20 cellular contexts compared by ENCODE assay signal in the genomic region with DNA sequence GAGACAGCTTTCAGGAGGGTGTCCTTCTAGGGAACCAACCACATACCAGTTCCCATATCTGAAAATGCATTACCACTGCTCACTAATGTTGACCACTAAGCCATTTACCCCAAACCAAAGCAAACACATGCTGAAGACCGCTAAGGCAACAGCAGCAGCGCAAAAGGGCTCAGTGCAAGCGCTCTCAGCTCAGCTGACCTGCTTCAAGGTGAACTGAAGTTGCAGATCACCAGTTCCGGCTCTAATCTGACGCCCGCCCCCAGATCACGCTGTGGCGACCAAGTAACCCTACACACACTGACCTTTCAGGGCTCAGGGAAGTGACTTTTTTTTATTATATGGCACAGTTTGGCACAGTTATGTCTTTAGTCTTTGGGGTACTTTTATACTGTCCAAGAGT. TPM values are rescaled to one million over a fixed set of nuclear protein-coding genes. Genes with fewer than 3 reads are reported as not detected.
DNase-seq lines count a peak whose midpoint lies in the region; ATAC-seq and TF ChIP-seq lines count a peak whose summit lies in the region.
"Had no signal": no experiment of that assay in that cellular context is flagged by ENCODE, and none has a peak within 500 bp of the region (broad histone marks: within the 10 kb centered on the region; RNA-seq: fewer than 3 reads in every experiment).

No MANE protein-coding gene starts in this region.

- no peak overlapping the region for H2BK120ac ChIP-seq in mesendoderm (ENCODE audit: low read depth, low read length)

- BruUV-seq in mammary epithelial cell (replicated peaks; lab: Mats Ljungman, UMichigan), result no TSS peak

- no peak overlapping the region for H3K4me3 Mint-ChIP-seq in activated T-cell treated with anti-CD3 and anti-CD28 coated beads, Interleukin-2, amount 50 U/mL, for 24 hours
- H3K4me3 Mint-ChIP-seq in activated T-cell treated with anti-CD3 and anti-CD28 coated beads, Interleukin-2, amount 50 U/mL, for 4 hours, result no peak overlapping the region

- H3K79me2 ChIP-seq in mesendoderm (ENCODE audit: control insufficient read depth, insufficient read depth, low read length) (peaks cover 58% of the 10 kb centered on the region), mammary epithelial cell (ENCODE audit: insufficient read depth, low read length) (peaks cover 84% of the 10 kb centered on the region)

- H4K5ac ChIP-seq in mesendoderm (ENCODE audit: low read length), result no peak overlapping the region

- H3K4me1 ChIP-seq in body of pancreas, result peaks cover 47% of the 10 kb centered on the region
- H3K4me1 ChIP-seq in mesendoderm (ENCODE audit: control insufficient read depth, low read depth, low read length), result peaks cover 7% of the 10 kb centered on the region
- H3K4me1 ChIP-seq in testis, result peaks cover 7% of the 10 kb centered on the region
- peaks cover 6% of the 10 kb centered on the region for H3K4me1 ChIP-seq in mammary epithelial cell (ENCODE audit: insufficient read depth, low read length)

- peak overlapping the region; percentile 25 for H3K56ac ChIP-seq in mesendoderm (ENCODE audit: low read length)

- intact Hi-C loops in body of pancreas (cut with DNase I), result no loop called here
- intact Hi-C loops in testis (cut with DNase I; ENCODE audit: low total_unique reads), result no loop called here
- intact Hi-C loops in mammary epithelial cell (cut with micrococcal nuclease), result no loop called here

- H2AFZ ChIP-seq in mammary epithelial cell (ENCODE audit: low read depth, low read length), result no peak overlapping the region

- H3K27ac ChIP-seq in body of pancreas (peak overlapping the region in 1 of 4 donors; percentile 32), mesendoderm (ENCODE audit: low read depth, low read length) (no peak overlapping the region), testis (no peak overlapping the region), mammary epithelial cell (ENCODE audit: insufficient read depth, low read depth, low read length) (no peak overlapping the region)
- H3K27ac ChIP-seq: A549, vagina, VCaP had no signal

- H2BK5ac ChIP-seq in mesendoderm (ENCODE audit: low read length), result no peak overlapping the region

- peak overlapping the region; percentile 45 for H3K27ac Mint-ChIP-seq in activated T-cell treated with anti-CD3 and anti-CD28 coated beads, Interleukin-2, amount 50 U/mL, for 24 hours

- DNase-seq in activated T-cell treated with anti-CD3 and anti-CD28 coated beads, Interleukin-2, amount 50 U/mL, for 24 hours, result no peak
- no peak for DNase-seq in activated T-cell treated with anti-CD3 and anti-CD28 coated beads, Interleukin-2, amount 50 U/mL, for 4 hours
- DNase-seq in body of pancreas, result peak; percentile 19 to 60 (median 42)
- no peak for DNase-seq in mesendoderm
- peak; percentile 46 for DNase-seq in testis
- no peak for DNase-seq in GM03348 (ENCODE audit: low spot score)
- no peak for DNase-seq in cortex of kidney (lab: John Stamatoyannopoulos, UW)
- no peak for DNase-seq in mammary epithelial cell
- DNase-seq: activated naive CD8-positive, alpha-beta T cell treated with anti-CD3 and anti-CD28 coated beads, Interleukin-2, amount 10 ng/mL, durations not matched to agents 7 days and 5 days; head of caudate nucleus; stimulated activated CD4-positive, alpha-beta T cell treated with anti-CD3 and anti-CD28 coated beads, Interleukin-2, amount 100 ng/mL, for 48 hours had no signal

- TF ChIP-seq POLR2A in body of pancreas (IDR thresholded peaks at IDR 0.05) (no peak), testis (IDR thresholded peaks at IDR 0.05) (no peak)

- H2AK5ac ChIP-seq in mesendoderm (ENCODE audit: low read length), result no peak overlapping the region

- H3K79me1 ChIP-seq in mesendoderm (ENCODE audit: low read length), result peaks cover 2% of the 10 kb centered on the region

- H3K4me3 ChIP-seq in body of pancreas (no peak overlapping the region), mesendoderm (ENCODE audit: low read length) (no peak overlapping the region), testis (no peak overlapping the region), mammary epithelial cell (replicated peaks in 1 of 3; ENCODE audit: insufficient read depth in 1 of 3, low read depth in 2 of 3, low read length in 3 of 3) (no peak overlapping the region)
- H3K4me3 ChIP-seq: A549, vagina had no signal

- H2BK15ac ChIP-seq in mesendoderm (replicated peaks; ENCODE audit: low read depth), result no peak overlapping the region

- dilution Hi-C loops in mammary epithelial cell (cut with HindIII; ENCODE audit: low sequenced_read_pairs), result no loop called here

- no peaks in the 10 kb centered on the region for H4K20me1 ChIP-seq in mammary epithelial cell (ENCODE audit: insufficient read depth, low read length)

- H4K8ac ChIP-seq in mesendoderm (ENCODE audit: low read depth, low read length), result no peak overlapping the region

- H3K27me3 ChIP-seq in body of pancreas (no peaks in the 10 kb centered on the region), mesendoderm (ENCODE audit: insufficient read depth, low read length, poor library complexity) (no peaks in the 10 kb centered on the region), testis (no peaks in the 10 kb centered on the region), mammary epithelial cell (ENCODE audit: insufficient read depth, low read length) (no peaks in the 10 kb centered on the region)
- H3K27me3 ChIP-seq: vagina had no signal

- H3K9me3 ChIP-seq in body of pancreas, result no peaks in the 10 kb centered on the region
- H3K9me3 ChIP-seq in testis, result no peaks in the 10 kb centered on the region
- no peaks in the 10 kb centered on the region for H3K9me3 ChIP-seq in mammary epithelial cell (replicated peaks; ENCODE audit: insufficient read depth, low read length)
- H3K9me3 ChIP-seq: A549, vagina had no signal

- peaks cover 43% of the 10 kb centered on the region for H3K36me3 Mint-ChIP-seq in activated T-cell treated with anti-CD3 and anti-CD28 coated beads, Interleukin-2, amount 50 U/mL, for 24 hours (ENCODE audit: low read depth)
- H3K36me3 Mint-ChIP-seq in activated T-cell treated with anti-CD3 and anti-CD28 coated beads, Interleukin-2, amount 50 U/mL, for 4 hours (ENCODE audit: insufficient read depth), result peaks cover 18% of the 10 kb centered on the region

- peaks cover 41% of the 10 kb centered on the region for H3K27me3 Mint-ChIP-seq in activated T-cell treated with anti-CD3 and anti-CD28 coated beads, Interleukin-2, amount 50 U/mL, for 24 hours
- H3K27me3 Mint-ChIP-seq in activated T-cell treated with anti-CD3 and anti-CD28 coated beads, Interleukin-2, amount 50 U/mL, for 4 hours (ENCODE audit: low read depth), result no peaks in the 10 kb centered on the region
- H3K27me3 Mint-ChIP-seq: activated naive CD8-positive, alpha-beta T cell treated with anti-CD3 and anti-CD28 coated beads, Interleukin-2, amount 10 ng/mL, durations not matched to agents 7 days and 5 days had no signal

- peaks cover 65% of the 10 kb centered on the region for H3K4me1 Mint-ChIP-seq in activated T-cell treated with anti-CD3 and anti-CD28 coated beads, Interleukin-2, amount 50 U/mL, for 24 hours (ENCODE audit: low read depth)
- peaks cover 65% of the 10 kb centered on the region for H3K4me1 Mint-ChIP-seq in activated T-cell treated with anti-CD3 and anti-CD28 coated beads, Interleukin-2, amount 50 U/mL, for 4 hours (ENCODE audit: low read depth)

- H3K9ac ChIP-seq in mesendoderm (ENCODE audit: low read length) (no peak overlapping the region), mammary epithelial cell (ENCODE audit: insufficient read depth, low read length) (no peak overlapping the region)

- H3K9me3 Mint-ChIP-seq in activated T-cell treated with anti-CD3 and anti-CD28 coated beads, Interleukin-2, amount 50 U/mL, for 24 hours, result no peaks in the 10 kb centered on the region
- no peaks in the 10 kb centered on the region for H3K9me3 Mint-ChIP-seq in activated T-cell treated with anti-CD3 and anti-CD28 coated beads, Interleukin-2, amount 50 U/mL, for 4 hours
- H3K9me3 Mint-ChIP-seq: activated naive CD8-positive, alpha-beta T cell treated with anti-CD3 and anti-CD28 coated beads, Interleukin-2, amount 10 ng/mL, durations not matched to agents 7 days and 5 days had no signal

- CTCF ChIA-PET in mammary epithelial cell (lab: Charles Lee; ENCODE audit: low non-redundant PET), result no interaction called here

- H3K36me3 ChIP-seq in body of pancreas (replicated peaks in 1 of 2; ENCODE audit: insufficient read depth in 1 of 2, low read depth in 2 of 2) (no peaks in the 10 kb centered on the region), mesendoderm (ENCODE audit: control insufficient read depth, insufficient read depth, low read length) (no peaks in the 10 kb centered on the region), testis (ENCODE audit: low read depth, missing control alignments) (no peaks in the 10 kb centered on the region), mammary epithelial cell (ENCODE audit: insufficient read depth, low read length) (no peaks in the 10 kb centered on the region)
- H3K36me3 ChIP-seq: vagina had no signal

- H3K23ac ChIP-seq in mesendoderm (ENCODE audit: low read length), result no peak overlapping the region

- TF ChIP-seq CTCF in body of pancreas (IDR thresholded peaks at IDR 0.05) (no peak), testis (IDR thresholded peaks at IDR 0.05) (no peak), mammary epithelial cell (conservative IDR thresholded peaks at IDR 0.05 in 1 of 2, IDR thresholded peaks at IDR 0.05 in 1 of 2; ENCODE audit: extremely low read depth in 1 of 2, insufficient read depth in 1 of 2, low read depth in 1 of 2, low read length in 2 of 2) (no peak)

- H3K4ac ChIP-seq in mesendoderm (ENCODE audit: low read depth, low read length), result no peak overlapping the region

- no peak overlapping the region for H3K18ac ChIP-seq in mesendoderm (ENCODE audit: low read length)

- H3K4me2 ChIP-seq in mesendoderm (ENCODE audit: low read length) (no peak overlapping the region), mammary epithelial cell (ENCODE audit: insufficient read depth, low read depth, low read length) (no peak overlapping the region)
- H3K4me2 ChIP-seq: A549 had no signal

- 0 to 9% methylated on average over 1 to 8 of the region's 8 CpGs for WGBS in body of pancreas, 2 donors
- WGBS in mesendoderm (ENCODE audit: extremely low coverage, insufficient coverage, low lambda C conversion rate), result no CpG with 5 or more reads among the region's 8 CpGs
- 54 to 67% methylated on average over 8 of the region's 8 CpGs for WGBS in testis, 2 donors
- WGBS in mammary epithelial cell (ENCODE audit: low coverage, missing lambda C conversion rate), result 87% methylated on average over 8 of the region's 8 CpGs

- in situ Hi-C loops in mammary epithelial cell (cut with MboI; ENCODE audit: low sequenced_read_pairs in 2 of 2), result no loop called here

- no peak for ATAC-seq in activated T-cell treated with anti-CD3 and anti-CD28 coated beads, Interleukin-2, amount 50 U/mL, for 4 hours
- ATAC-seq in body of pancreas, result no peak
- ATAC-seq: A549, sciatic nerve had no signal

RNA-seq across cellular contexts. Expression of gene MECP2, which starts 5.8 kb away (rescaled TPM):
- 10 to 100 TPM; 42.6 to 46.7 (median 45.7) TPM for total RNA-seq in activated T-cell treated with anti-CD3 and anti-CD28 coated beads, Interleukin-2, amount 50 U/mL, for 4 hours
- total RNA-seq in body of pancreas, result 10 to 100 TPM; 27.8 to 36.3 TPM
- 23.5 TPM for polyA plus RNA-seq in mesendoderm (2013, experiment 1 of 2)
- polyA plus RNA-seq in mesendoderm (2013, experiment 2 of 2), result 24.6 TPM
- total RNA-seq in testis, result 10 to 100 TPM; 85.4 to 86.4 TPM
- 25.0 TPM for polyA plus RNA-seq in testis (ENCODE audit: insufficient read depth, low read depth, low replicate concordance)
- 10 to 100 TPM; 17.5 to 35.6 TPM for total RNA-seq in mammary epithelial cell
- polyA plus RNA-seq in mammary epithelial cell, result 12.1 TPM
- 50.5 TPM for polyA minus RNA-seq in mammary epithelial cell

RNA-seq across cellular contexts. Expression of gene OPN1LW, which starts 52.4 kb away (rescaled TPM):
- not detected for total RNA-seq in activated T-cell treated with anti-CD3 and anti-CD28 coated beads, Interleukin-2, amount 50 U/mL, for 4 hours
- total RNA-seq in body of pancreas, result not detected
- not detected for polyA plus RNA-seq in mesendoderm (2013, experiment 1 of 2)
- not detected for polyA plus RNA-seq in mesendoderm (2013, experiment 2 of 2)
- total RNA-seq in testis, result under 1 TPM in 1 of 2 donors, not detected in 1; 0.31 TPM
- not detected for polyA plus RNA-seq in testis (ENCODE audit: insufficient read depth, low read depth, low replicate concordance)
- total RNA-seq in mammary epithelial cell, result not detected
- polyA plus RNA-seq in mammary epithelial cell, result not detected
- not detected for polyA minus RNA-seq in mammary epithelial cell
- total RNA-seq: activated naive CD8-positive, alpha-beta T cell treated with anti-CD3 and anti-CD28 coated beads, Interleukin-2, amount 10 ng/mL, durations not matched to agents 7 days and 5 days; G401; HT1080; liver; sciatic nerve; vagina had no signal
- polyA plus RNA-seq: A549, esophagus, liver, neural cell had no signal

Comparison
In these comparisons a context has a peak if more than half of its experiments do, and no peak if none do; other contexts are left out.
1. DNase-seq: peak in body of pancreas (4 of 4) and testis (single experiment); none in activated T-cell treated with anti-CD3 and anti-CD28 coated beads, Interleukin-2, amount 50 U/mL, for 24 hours (single experiment), activated T-cell treated with anti-CD3 and anti-CD28 coated beads, Interleukin-2, amount 50 U/mL, for 4 hours (single experiment), mesendoderm (single experiment), GM03348 (single experiment), cortex of kidney (single experiment) and mammary epithelial cell (single experiment).